Comparison of ENCODE assay signal across 7 cellular contexts in genomic region chr19:6458695-6459355, GRCh38. TPM values are rescaled to one million over a fixed set of nuclear protein-coding genes. Genes with fewer than 3 reads are reported as not detected.
DNase-seq lines count a peak whose midpoint lies in the region; ATAC-seq and TF ChIP-seq lines count a peak whose summit lies in the region.

No MANE protein-coding gene starts in this region.

- no peak for DNase-seq in HFFc6
- DNase-seq in NCI-H2107 treated with DMSO at 0.1 percent for 48 hours (lab: John Stamatoyannopoulos, UW; ENCODE audit: unreplicated experiment), result no peak

- peaks cover 15% of the 10 kb centered on the region for H3K36me3 Mint-ChIP-seq in HFFc6 (ENCODE audit: low read depth)
- no peaks in the 10 kb centered on the region for H3K36me3 Mint-ChIP-seq in activated T-helper 17 cell treated with anti-CD3 and anti-CD28 coated beads, Interleukin-2, amount 50 U/mL, for 72 hours (ENCODE audit: low read depth)
- peaks cover 27% of the 10 kb centered on the region for H3K36me3 Mint-ChIP-seq in stimulated activated memory B cell treated with anti-CD40 and anti-IgM and Interleukin-4, amounts not matched to agents 10 μg/mL and 1 μg/mL and 100 μg/mL, for 72 hours

- no peak for ATAC-seq in activated T-helper 17 cell treated with anti-CD3 and anti-CD28 coated beads, Interleukin-2, amount 50 U/mL, for 72 hours (replicated peaks)
- no peak for ATAC-seq in stimulated activated memory B cell treated with anti-CD40 and anti-IgM and Interleukin-4, amounts not matched to agents 10 μg/mL and 1 μg/mL and 100 μg/mL, for 72 hours
- ATAC-seq in HG03159 (IDR thresholded peaks at IDR 0.05; ENCODE audit: unreplicated experiment) (no peak), GM21515 (IDR thresholded peaks at IDR 0.05; ENCODE audit: unreplicated experiment) (no peak)

- no peak overlapping the region for H3K27ac Mint-ChIP-seq in HFFc6
- peak overlapping the region; percentile 56 for H3K27ac Mint-ChIP-seq in activated T-helper 17 cell treated with anti-CD3 and anti-CD28 coated beads, Interleukin-2, amount 50 U/mL, for 72 hours
- H3K27ac Mint-ChIP-seq in stimulated activated memory B cell treated with anti-CD40 and anti-IgM and Interleukin-4, amounts not matched to agents 10 μg/mL and 1 μg/mL and 100 μg/mL, for 72 hours, result peak overlapping the region; percentile 82

- peaks cover 24% of the 10 kb centered on the region for H3K4me1 Mint-ChIP-seq in HFFc6 (ENCODE audit: low read depth)
- peaks cover 16% of the 10 kb centered on the region for H3K4me1 Mint-ChIP-seq in activated T-helper 17 cell treated with anti-CD3 and anti-CD28 coated beads, Interleukin-2, amount 50 U/mL, for 72 hours
- H3K4me1 Mint-ChIP-seq in stimulated activated memory B cell treated with anti-CD40 and anti-IgM and Interleukin-4, amounts not matched to agents 10 μg/mL and 1 μg/mL and 100 μg/mL, for 72 hours, result peaks cover 22% of the 10 kb centered on the region

- peak overlapping the region; percentile 82 for H3K4me3 ChIP-seq in iPS-18c (ENCODE audit: insufficient read depth, low read depth, low read length)

- H3K27me3 Mint-ChIP-seq in HFFc6 (ENCODE audit: insufficient read depth), result peaks cover 5% of the 10 kb centered on the region
- peaks cover 2% of the 10 kb centered on the region for H3K27me3 Mint-ChIP-seq in activated T-helper 17 cell treated with anti-CD3 and anti-CD28 coated beads, Interleukin-2, amount 50 U/mL, for 72 hours
- H3K27me3 Mint-ChIP-seq in stimulated activated memory B cell treated with anti-CD40 and anti-IgM and Interleukin-4, amounts not matched to agents 10 μg/mL and 1 μg/mL and 100 μg/mL, for 72 hours, result no peaks in the 10 kb centered on the region

- peak overlapping the region; percentile 83 for H3K4me3 Mint-ChIP-seq in HFFc6
- H3K4me3 Mint-ChIP-seq in activated T-helper 17 cell treated with anti-CD3 and anti-CD28 coated beads, Interleukin-2, amount 50 U/mL, for 72 hours, result peak overlapping the region; percentile 83
- H3K4me3 Mint-ChIP-seq in stimulated activated memory B cell treated with anti-CD40 and anti-IgM and Interleukin-4, amounts not matched to agents 10 μg/mL and 1 μg/mL and 100 μg/mL, for 72 hours, result peak overlapping the region; percentile 87

- no peak for TF ChIP-seq CTCF in HFFc6 (IDR thresholded peaks at IDR 0.05)

- H3K9me3 Mint-ChIP-seq in HFFc6, result peaks cover 11% of the 10 kb centered on the region; the same call in 1 of the 2 replicates
- H3K9me3 Mint-ChIP-seq in activated T-helper 17 cell treated with anti-CD3 and anti-CD28 coated beads, Interleukin-2, amount 50 U/mL, for 72 hours, result no peaks in the 10 kb centered on the region
- peaks cover 4% of the 10 kb centered on the region for H3K9me3 Mint-ChIP-seq in stimulated activated memory B cell treated with anti-CD40 and anti-IgM and Interleukin-4, amounts not matched to agents 10 μg/mL and 1 μg/mL and 100 μg/mL, for 72 hours

- peaks cover 10% of the 10 kb centered on the region for H3K9me3 ChIP-seq in iPS-18c (ENCODE audit: control insufficient read depth, insufficient read depth, low read length)

RNA-seq across cellular contexts. Expression of gene SLC25A23, which starts 0.8 kb away (rescaled TPM):
- 10 to 100 TPM; 15.4 to 25.3 (median 16.8) TPM for total RNA-seq in HFFc6 (2021; fragmentation: NEBNext Ultra II Directional; extraction: Animal tissue kit (Norgen Biotek cat#: 25700))
- 1 to 10 TPM; 7.8 to 7.9 TPM for total RNA-seq in activated T-helper 17 cell treated with anti-CD3 and anti-CD28 coated beads, Interleukin-2, amount 50 U/mL, for 72 hours

RNA-seq across cellular contexts. Expression of gene CRB3, which starts 5.2 kb away (rescaled TPM):
- not detected for total RNA-seq in HFFc6 (2021; fragmentation: NEBNext Ultra II Directional; extraction: Animal tissue kit (Norgen Biotek cat#: 25700))
- total RNA-seq in activated T-helper 17 cell treated with anti-CD3 and anti-CD28 coated beads, Interleukin-2, amount 50 U/mL, for 72 hours, result 1 to 10 TPM in 1 of 2 donors, not detected in 1; 2.2 TPM

RNA-seq across cellular contexts. Expression of gene DENND1C, which starts 22.8 kb away (rescaled TPM):
- total RNA-seq in HFFc6 (2021; fragmentation: NEBNext Ultra II Directional; extraction: Animal tissue kit (Norgen Biotek cat#: 25700)), result not detected
- total RNA-seq in activated T-helper 17 cell treated with anti-CD3 and anti-CD28 coated beads, Interleukin-2, amount 50 U/mL, for 72 hours, result 10 to 100 TPM; 64.3 to 73.2 TPM

RNA-seq across cellular contexts. Expression of gene SLC25A41, which starts 25.3 kb away (rescaled TPM):
- total RNA-seq in HFFc6 (2021; fragmentation: NEBNext Ultra II Directional; extraction: Animal tissue kit (Norgen Biotek cat#: 25700)), result not detected
- total RNA-seq in activated T-helper 17 cell treated with anti-CD3 and anti-CD28 coated beads, Interleukin-2, amount 50 U/mL, for 72 hours, result not detected

RNA-seq across cellular contexts. Expression of gene KHSRP, which starts 34.2 kb away (rescaled TPM):
- 100 to 1,000 TPM; 259 to 312 (median 301) TPM for total RNA-seq in HFFc6 (2021; fragmentation: NEBNext Ultra II Directional; extraction: Animal tissue kit (Norgen Biotek cat#: 25700))
- 100 to 1,000 TPM; 214 to 354 TPM for total RNA-seq in activated T-helper 17 cell treated with anti-CD3 and anti-CD28 coated beads, Interleukin-2, amount 50 U/mL, for 72 hours

Comparison
In these comparisons a context has a peak if more than half of its experiments do, and no peak if none do; other contexts are left out.
1. RNA of gene DENND1C, which starts 22.8 kb away (total RNA-seq): 64.3 to 73.2 TPM in activated T-helper 17 cell treated with anti-CD3 and anti-CD28 coated beads, Interleukin-2, amount 50 U/mL, for 72 hours; not detected in HFFc6; every median in the first group is over 10 times any median in the second.
2. Peak in every context shown above with its lines, with median percentiles within 50 percentile points of each other: H3K4me3 Mint-ChIP-seq.